ENCODE assay signal across 1 cellular context in genomic region chr20:17648782-17649730, GRCh38.
TF ChIP-seq lines count a peak whose summit lies in the region.

No MANE protein-coding gene starts in this region.

TF ChIP-seq in GM12878, 131 proteins besides CTCF, POLR2A, EP300 and RAD21 (continued from another document):
- 0 out of 4 replicates have a peak, but pooled peaks of 1 of the 2 experiments have one; percentile 22 for TF ChIP-seq BHLHE40 (IDR thresholded peaks at IDR 0.05; ENCODE audit: borderline replicate concordance in 1 of 2, low read depth in 2 of 2, low read length in 1 of 2)
